ENCODE assay signal across 14 cellular contexts in the genomic region with DNA sequence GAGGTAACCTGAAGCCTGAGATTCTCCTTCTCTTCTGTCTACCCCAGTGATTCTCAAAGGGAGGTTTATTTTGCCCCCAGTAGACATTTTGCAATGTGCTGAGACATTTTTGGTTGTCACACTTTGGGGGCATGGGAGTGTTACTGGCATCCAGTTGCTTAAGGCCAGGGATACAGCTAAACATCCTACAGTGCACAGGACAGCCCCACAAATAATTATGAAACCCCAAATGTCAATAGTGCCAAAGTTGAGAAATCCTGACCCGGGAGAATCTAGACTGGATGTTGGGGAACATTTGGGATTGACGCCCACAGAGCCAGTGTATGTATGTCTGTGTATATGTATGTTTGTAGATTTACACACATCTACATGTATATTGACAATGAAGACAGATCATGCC. TPM values are rescaled to one million over a fixed set of nuclear protein-coding genes. Genes with fewer than 3 reads are reported as not detected.
DNase-seq lines count a peak whose midpoint lies in the region; ATAC-seq and TF ChIP-seq lines count a peak whose summit lies in the region.
"Had no signal": no experiment of that assay in that cellular context is flagged by ENCODE, and none has a peak within 500 bp of the region (broad histone marks: within the 10 kb centered on the region; RNA-seq: fewer than 3 reads in every experiment).

No MANE protein-coding gene starts in this region.

- POLR2A ChIA-PET in Panc1 (lab: Charles Lee) = no interaction called here

- WGBS in hepatocyte (ENCODE audit: low lambda C conversion rate, missing lambda C conversion rate) = 90% methylated on average over 2 of the region's 2 CpGs
- WGBS in transverse colon (ENCODE audit: low coverage in 1 of 2), 2 donors = 85% methylated on average over 2 of the region's 2 CpGs; no CpG with 5 or more reads in 1 of the 2 donors

- in situ Hi-C loops in Panc1 (cut with HindIII; ENCODE audit: low pct_unique_long_range_greater_than_20kb, low sequenced_read_pairs) (no loop called here), transverse colon (cut with MboI; ENCODE audit: low pct_ligation_motif_present in 1 of 4, low pct_unique_long_range_greater_than_20kb in 1 of 4, low sequenced_read_pairs in 3 of 4) (loop anchor here in 3 of 4 donors (25.0 kb wide), 1 partner anchor 420 kb away; no protein-coding TSS in a partner anchor)

- no peaks in the 10 kb centered on the region for H3K9me2 ChIP-seq in hepatocyte (replicated peaks; ENCODE audit: insufficient read depth)

- H3K27me3 ChIP-seq in HUES6 (ENCODE audit: control insufficient read depth, insufficient read depth, low read length) (no peaks in the 10 kb centered on the region), Panc1 (ENCODE audit: control insufficient read depth, insufficient read depth, low read length) (no peaks in the 10 kb centered on the region), hepatocyte (no peaks in the 10 kb centered on the region), transverse colon (no peaks in the 10 kb centered on the region)

- CTCF ChIA-PET in Panc1 (lab: Charles Lee) = no interaction called here

- no peak overlapping the region for H3K4me2 ChIP-seq in hepatocyte
- H3K4me2 ChIP-seq: BLaER1, GM23338 had no signal

- TF ChIP-seq CTCF in Panc1 (IDR thresholded peaks at IDR 0.05) = no peak
- no peak for TF ChIP-seq CTCF in hepatocyte (IDR thresholded peaks at IDR 0.05; ENCODE audit: poor library complexity)
- no peak for TF ChIP-seq CTCF in transverse colon (IDR thresholded peaks at IDR 0.05)
- TF ChIP-seq CTCF in coronary artery (IDR thresholded peaks at IDR 0.05) = no peak

- intact Hi-C loops in Panc1 (cut with micrococcal nuclease; ENCODE audit: unreplicated experiment) = no loop called here
- intact Hi-C loops in transverse colon (cut with DNase I; ENCODE audit: low total_unique reads) = no loop called here

- H3K9me3 ChIP-seq in HUES6 (ENCODE audit: control insufficient read depth, insufficient read depth, low read depth, low read length) = no peaks in the 10 kb centered on the region
- no peaks in the 10 kb centered on the region for H3K9me3 ChIP-seq in Panc1 (ENCODE audit: control insufficient read depth, insufficient read depth, low read depth, low read length)
- no peaks in the 10 kb centered on the region for H3K9me3 ChIP-seq in hepatocyte (ENCODE audit: low read depth)
- H3K9me3 ChIP-seq in transverse colon = no peaks in the 10 kb centered on the region
- H3K9me3 ChIP-seq: BLaER1 had no signal

- H2AFZ ChIP-seq in hepatocyte = no peak overlapping the region
- H2AFZ ChIP-seq: GM23338 had no signal

- H4K20me1 ChIP-seq in hepatocyte (ENCODE audit: insufficient read depth, poor library complexity, severe bottlenecking) = no peaks in the 10 kb centered on the region

- no TSS peak for BruUV-seq in Panc1 (replicated peaks; lab: Mats Ljungman, UMichigan)

- no peak for ATAC-seq in Panc1
- ATAC-seq: GM23338 had no signal

- H3K4me1 ChIP-seq in HUES6 (ENCODE audit: control insufficient read depth, insufficient read depth, low read length) (peaks cover 69% of the 10 kb centered on the region), Panc1 (ENCODE audit: control insufficient read depth, insufficient read depth, low read length) (peaks cover 31% of the 10 kb centered on the region), hepatocyte (ENCODE audit: insufficient read depth) (peaks cover 15% of the 10 kb centered on the region), transverse colon (peaks cover 6 to 25% (median 9%) of the 10 kb centered on the region in 4 donors)
- H3K4me1 ChIP-seq: BLaER1 had no signal

- H3K4me3 ChIP-seq in HUES6 (ENCODE audit: low read depth, low read length) (no peak overlapping the region), Panc1 (ENCODE audit: low read depth in 2 of 2, low read length in 2 of 2) (no peak overlapping the region), hepatocyte (no peak overlapping the region), transverse colon (no peak overlapping the region), coronary artery (no peak overlapping the region)
- H3K4me3 ChIP-seq: BLaER1, GM23338 had no signal

- no peaks in the 10 kb centered on the region for H3K36me3 ChIP-seq in HUES6 (ENCODE audit: control insufficient read depth, insufficient read depth, low read length)
- H3K36me3 ChIP-seq in Panc1 (ENCODE audit: control insufficient read depth, insufficient read depth, low read length) = no peaks in the 10 kb centered on the region
- H3K36me3 ChIP-seq in hepatocyte (replicated peaks; ENCODE audit: insufficient read depth, low read depth) = no peaks in the 10 kb centered on the region
- H3K36me3 ChIP-seq in transverse colon = no peaks in the 10 kb centered on the region
- H3K36me3 ChIP-seq: BLaER1 had no signal

- no peak for TF ChIP-seq EP300 in transverse colon (IDR thresholded peaks at IDR 0.05; ENCODE audit: low read depth)

- DNase-seq in Panc1 (ENCODE audit: low read depth, low spot score) (no peak), hepatocyte (ENCODE audit: low spot score) (no peak), transverse colon (no peak), coronary artery (ENCODE audit: low spot score) (no peak), foreskin melanocyte (no peak), RKO (ENCODE audit: low spot score) (no peak)
- DNase-seq: CD4-positive, alpha-beta memory T cell; DMS79 treated with DMSO at 0.1 percent for 48 hours; GF-D8; HCEC 1CT had no signal

- H3K79me2 ChIP-seq in hepatocyte = peaks cover 46% of the 10 kb centered on the region

- 0 out of 2 replicates have a peak overlapping the region, but pooled peaks have one; percentile 6 for H3K27ac ChIP-seq in HUES6 (ENCODE audit: low read depth, low read length)
- peak overlapping the region; percentile 77; the same call in 1 of the 2 replicates for H3K27ac ChIP-seq in Panc1 (ENCODE audit: low read length)
- peak overlapping the region; percentile 21 for H3K27ac ChIP-seq in hepatocyte
- H3K27ac ChIP-seq in transverse colon = peak overlapping the region; percentile 18 to 57 (median 54)
- H3K27ac ChIP-seq in coronary artery = no peak overlapping the region
- H3K27ac ChIP-seq: BLaER1, HL-60 had no signal

- H3K9ac ChIP-seq in HUES6 (ENCODE audit: low read length) = no peak overlapping the region
- H3K9ac ChIP-seq: BLaER1 had no signal

- no peak for TF ChIP-seq POLR2A in transverse colon (IDR thresholded peaks at IDR 0.05)

RNA-seq across cellular contexts. Expression of a gene that starts 13.2 kb away (rescaled TPM):
- total RNA-seq in Panc1 (2021; ENCODE audit: unreplicated experiment) = 32.4 TPM
- 14.0 TPM for polyA plus RNA-seq in Panc1 (2012; ENCODE audit: insufficient read length)
- 21.1 and 23.0 TPM in 2 replicates for total RNA-seq in hepatocyte
- 21.3 and 25.9 TPM in 2 replicates for polyA plus RNA-seq in hepatocyte
- total RNA-seq in transverse colon = 10 to 100 TPM; 27.0 to 85.2 (median 37.7) TPM
- total RNA-seq: CD4-positive, alpha-beta memory T cell had no signal
- polyA plus RNA-seq: CD4-positive, alpha-beta memory T cell had no signal

Comparison
In these comparisons a context has a peak if more than half of its experiments do, and no peak if none do; other contexts are left out.
1. H3K27ac ChIP-seq: peak in HUES6 (single experiment), Panc1 (single experiment), hepatocyte (single experiment) and transverse colon (4 of 4); none in coronary artery (0 of 2).